Comparison of ENCODE assay signal across 8 cellular contexts in genomic region chr11:65422104-65422632, GRCh38. TPM values are rescaled to one million over a fixed set of nuclear protein-coding genes. Genes with fewer than 3 reads are reported as not detected.
A peak's percentile ranks its signal among the peaks of the same experiment; 100 is the strongest.
DNase-seq lines count a peak whose midpoint lies in the region; ATAC-seq lines count a peak whose summit lies in the region.

No MANE protein-coding gene starts in this region.

- H3K27ac ChIP-seq in cingulate gyrus (ENCODE audit: low read depth, low read length) = peak overlapping the region; percentile 100

- H3K27ac Mint-ChIP-seq in activated CD4-positive, alpha-beta T cell treated with anti-CD3 and anti-CD28 coated beads, Interleukin-2, amount 10 ng/mL, durations not matched to agents 24 days and 14 days = peak overlapping the region; percentile 100

- intact Hi-C loops in activated CD4-positive, alpha-beta T cell treated with anti-CD3 and anti-CD28 coated beads, Interleukin-2, amount 10 ng/mL, durations not matched to agents 24 days and 14 days (cut with micrococcal nuclease) = loop anchor here (1.0 kb wide), 1 partner anchor 40 kb away; the partner anchor contains the start of gene SLC25A45
- intact Hi-C loops in left colon (cut with DNase I, micrococcal nuclease) = loop anchor here (5.0 kb wide), 2 partner anchors 75 to 80 kb away; partner anchors contain the start of gene MALAT1 (in 1 of the 2)

- peaks cover 7% of the 10 kb centered on the region for H3K27me3 Mint-ChIP-seq in activated CD4-positive, alpha-beta T cell treated with anti-CD3 and anti-CD28 coated beads, Interleukin-2, amount 10 ng/mL, durations not matched to agents 24 days and 14 days

- H3K36me3 Mint-ChIP-seq in activated CD4-positive, alpha-beta T cell treated with anti-CD3 and anti-CD28 coated beads, Interleukin-2, amount 10 ng/mL, durations not matched to agents 24 days and 14 days (ENCODE audit: low read depth) = peaks cover 52% of the 10 kb centered on the region

- peak; percentile 82 for DNase-seq in DMS153 treated with DMSO at 0.1 percent for 48 hours (lab: John Stamatoyannopoulos, UW; ENCODE audit: unreplicated experiment)
- DNase-seq in NCI-H2227 (lab: John Stamatoyannopoulos, UW; ENCODE audit: unreplicated experiment) = peak; percentile 97
- peak; percentile 98 for DNase-seq in activated CD4-positive, alpha-beta T cell treated with anti-CD3 and anti-CD28 coated beads, Interleukin-2, amount 10 ng/mL, durations not matched to agents 24 days and 14 days
- DNase-seq in left colon = peak; percentile 98 to 99
- peak; percentile 84 to 88 for DNase-seq in stimulated activated CD4-positive, alpha-beta T cell treated with anti-CD3 and anti-CD28 coated beads, Interleukin-1b, Interleukin-23, amount 100 ng/mL, for 1 hour (ENCODE audit: low read depth in 2 of 2)
- DNase-seq in NCI-H446 (lab: John Stamatoyannopoulos, UW) = no peak

- H3K4me3 Mint-ChIP-seq in activated CD4-positive, alpha-beta T cell treated with anti-CD3 and anti-CD28 coated beads, Interleukin-2, amount 10 ng/mL, durations not matched to agents 24 days and 14 days = peak overlapping the region; percentile 100

- ATAC-seq in HG02623 (IDR thresholded peaks at IDR 0.05; ENCODE audit: unreplicated experiment) (peak; percentile 17), left colon (peak; percentile 46)

- no peaks in the 10 kb centered on the region for H3K9me3 Mint-ChIP-seq in activated CD4-positive, alpha-beta T cell treated with anti-CD3 and anti-CD28 coated beads, Interleukin-2, amount 10 ng/mL, durations not matched to agents 24 days and 14 days

- peaks cover 63% of the 10 kb centered on the region for H3K4me1 Mint-ChIP-seq in activated CD4-positive, alpha-beta T cell treated with anti-CD3 and anti-CD28 coated beads, Interleukin-2, amount 10 ng/mL, durations not matched to agents 24 days and 14 days

RNA-seq across cellular contexts. Expression of gene NEAT1, which starts 0.4 kb away (rescaled TPM):
- 410 and 411 TPM in 2 replicates for total RNA-seq in activated CD4-positive, alpha-beta T cell treated with anti-CD3 and anti-CD28 coated beads, Interleukin-2, amount 10 ng/mL, durations not matched to agents 24 days and 14 days
- 1,000 to 10,000 TPM in 1 of 2 donors, 100 to 1,000 TPM in 1; 818 to 1,135 TPM for total RNA-seq in left colon

RNA-seq across cellular contexts. Expression of gene FRMD8, which starts 35.7 kb away (rescaled TPM):
- 46.7 and 46.8 TPM in 2 replicates for total RNA-seq in activated CD4-positive, alpha-beta T cell treated with anti-CD3 and anti-CD28 coated beads, Interleukin-2, amount 10 ng/mL, durations not matched to agents 24 days and 14 days
- total RNA-seq in left colon = 10 to 100 TPM; 38.1 to 42.2 TPM

RNA-seq across cellular contexts. Expression of gene SLC25A45, which starts 39.7 kb away (rescaled TPM):
- total RNA-seq in activated CD4-positive, alpha-beta T cell treated with anti-CD3 and anti-CD28 coated beads, Interleukin-2, amount 10 ng/mL, durations not matched to agents 24 days and 14 days = 15.5 and 16.8 TPM in 2 replicates
- total RNA-seq in left colon = 1 to 10 TPM; 5.8 to 8.4 TPM

Comparison
In these comparisons a context has a peak if more than half of its experiments do, and no peak if none do; other contexts are left out.
1. DNase-seq: peak in DMS153 treated with DMSO at 0.1 percent for 48 hours (single experiment), NCI-H2227 (single experiment), activated CD4-positive, alpha-beta T cell treated with anti-CD3 and anti-CD28 coated beads, Interleukin-2, amount 10 ng/mL, durations not matched to agents 24 days and 14 days (single experiment), left colon (2 of 2) and stimulated activated CD4-positive, alpha-beta T cell treated with anti-CD3 and anti-CD28 coated beads, Interleukin-1b, Interleukin-23, amount 100 ng/mL, for 1 hour (2 of 2); none in NCI-H446 (0 of 2).